12 cellular contexts compared by ENCODE assay signal in genomic region chr15:93024716-93025624, GRCh38.
DNase-seq lines count a peak whose midpoint lies in the region; ATAC-seq and TF ChIP-seq lines count a peak whose summit lies in the region.
"Had no signal": no experiment of that assay in that cellular context is flagged by ENCODE, and none has a peak within 500 bp of the region (broad histone marks: within the 10 kb centered on the region; RNA-seq: fewer than 3 reads in every experiment).

No MANE protein-coding gene starts in this region.

- no peaks in the 10 kb centered on the region for H3F3A ChIP-seq in PC-3 (ENCODE audit: low read length, unreplicated experiment)

- H3K9me3 ChIP-seq in PC-3 (ENCODE audit: low read length) (no peaks in the 10 kb centered on the region), skeletal muscle tissue (ENCODE audit: control insufficient read depth in 3 of 3, low read length in 3 of 3) (no peaks in the 10 kb centered on the region)
- H3K9me3 ChIP-seq: transverse colon had no signal

- H3K4me1 Mint-ChIP-seq in activated CD4-positive, alpha-beta T cell treated with anti-CD3 and anti-CD28 coated beads, Interleukin-2, amount 10 ng/mL, durations not matched to agents 7 days and 5 days, result peaks cover 66% of the 10 kb centered on the region
- H3K4me1 Mint-ChIP-seq in central memory CD8-positive, alpha-beta T cell, result peaks cover 67% of the 10 kb centered on the region
- H3K4me1 Mint-ChIP-seq in chondrocyte (ENCODE audit: low read depth), result peaks cover 45% of the 10 kb centered on the region

- POLR2A ChIA-PET in activated CD4-positive, alpha-beta T cell treated with anti-CD3 and anti-CD28 coated beads, Interleukin-2, amount 10 ng/mL, durations not matched to agents 7 days and 5 days (lab: Charles Lee), result no interaction called here
- POLR2A ChIA-PET in PC-3 (lab: Charles Lee; ENCODE audit: unreplicated experiment), result no interaction called here

- H3K4me3 ChIP-seq in PC-3 (ENCODE audit: low read length) (no peak overlapping the region), skeletal muscle tissue (ENCODE audit: low read length in 3 of 3) (no peak overlapping the region)
- H3K4me3 ChIP-seq: transverse colon had no signal

- no peaks in the 10 kb centered on the region for H3K9me2 ChIP-seq in PC-3 (replicated peaks; ENCODE audit: low read length)

- no peaks in the 10 kb centered on the region for H3K9me3 Mint-ChIP-seq in activated CD4-positive, alpha-beta T cell treated with anti-CD3 and anti-CD28 coated beads, Interleukin-2, amount 10 ng/mL, durations not matched to agents 7 days and 5 days
- H3K9me3 Mint-ChIP-seq in central memory CD8-positive, alpha-beta T cell, result no peaks in the 10 kb centered on the region
- no peaks in the 10 kb centered on the region for H3K9me3 Mint-ChIP-seq in chondrocyte (ENCODE audit: low read depth)

- ATAC-seq in PC-3 (no peak), GM19467 (IDR thresholded peaks at IDR 0.05; ENCODE audit: unreplicated experiment) (no peak)
- no peak for ATAC-seq in central memory CD8-positive, alpha-beta T cell (replicated peaks; ENCODE audit: extremely low read depth, poor library complexity, severe bottlenecking)
- ATAC-seq: SK-N-SH treated with all-trans-retinoic acid at 6 μM for 48 hours had no signal

- CTCF ChIA-PET in activated CD4-positive, alpha-beta T cell treated with anti-CD3 and anti-CD28 coated beads, Interleukin-2, amount 10 ng/mL, durations not matched to agents 7 days and 5 days (lab: Charles Lee), result interaction anchor here (1.0 to 2.2 kb wide), 4 partner anchors 10 to 310 kb away, joined by 3 to 5 read pairs (median 3); no protein-coding TSS in a partner anchor
- CTCF ChIA-PET in PC-3 (lab: Charles Lee), result no interaction called here

- BruUV-seq in PC-3 (replicated peaks; lab: Mats Ljungman, UMichigan), result TSS peak; percentile 25

- peaks cover 62% of the 10 kb centered on the region for H3K36me3 Mint-ChIP-seq in activated CD4-positive, alpha-beta T cell treated with anti-CD3 and anti-CD28 coated beads, Interleukin-2, amount 10 ng/mL, durations not matched to agents 7 days and 5 days (ENCODE audit: low read depth)
- peaks cover 72% of the 10 kb centered on the region for H3K36me3 Mint-ChIP-seq in central memory CD8-positive, alpha-beta T cell (ENCODE audit: insufficient read depth)
- peaks cover 62% of the 10 kb centered on the region for H3K36me3 Mint-ChIP-seq in chondrocyte (ENCODE audit: low read depth)

- H3K79me2 ChIP-seq in PC-3 (ENCODE audit: low read length), result peaks cover 7% of the 10 kb centered on the region; the same call in 1 of the 2 replicates

- H2AFZ ChIP-seq in PC-3 (ENCODE audit: low read length), result no peak overlapping the region

- no peaks in the 10 kb centered on the region for H4K20me1 ChIP-seq in PC-3 (ENCODE audit: low read length)

- H3K9ac ChIP-seq in PC-3 (ENCODE audit: low read length) (no peak overlapping the region), skeletal muscle tissue (ENCODE audit: low read depth in 1 of 3, low read length in 3 of 3) (peak overlapping the region in 1 of 3 donors; percentile 28)

- TF ChIP-seq CTCF in PC-3 (conservative IDR thresholded peaks at IDR 0.05; ENCODE audit: low read depth, low read length) (no peak), chondrocyte (IDR thresholded peaks at IDR 0.05) (no peak)

- intact Hi-C loops in PC-3 (cut with micrococcal nuclease), result no loop called here

- H3K36me3 ChIP-seq in PC-3 (ENCODE audit: low read depth, low read length) (peaks cover 61% of the 10 kb centered on the region), skeletal muscle tissue (ENCODE audit: control insufficient read depth in 3 of 3, insufficient read depth in 3 of 3, low read length in 3 of 3) (peaks cover 41 to 68% (median 44%) of the 10 kb centered on the region in 3 donors)

- H3K4me2 ChIP-seq in PC-3 (ENCODE audit: low read length), result no peak overlapping the region

- H3K27ac ChIP-seq in PC-3 (ENCODE audit: low read length) (no peak overlapping the region), skeletal muscle tissue (ENCODE audit: low read depth, low read length) (peak overlapping the region; percentile 93)
- H3K27ac ChIP-seq: transverse colon had no signal

- H3K27me3 ChIP-seq in PC-3 (ENCODE audit: low read length) (no peaks in the 10 kb centered on the region), skeletal muscle tissue (ENCODE audit: control insufficient read depth in 3 of 3, insufficient read depth in 3 of 3, low read length in 3 of 3) (no peaks in the 10 kb centered on the region)
- H3K27me3 ChIP-seq: transverse colon had no signal

- H3K4me1 ChIP-seq in PC-3 (ENCODE audit: insufficient read depth, low read length) (no peaks in the 10 kb centered on the region), skeletal muscle tissue (ENCODE audit: control insufficient read depth in 3 of 3, insufficient read depth in 3 of 3, low read length in 3 of 3) (peaks cover 52 to 67% (median 53%) of the 10 kb centered on the region in 3 donors)

- H3K27me3 Mint-ChIP-seq in activated CD4-positive, alpha-beta T cell treated with anti-CD3 and anti-CD28 coated beads, Interleukin-2, amount 10 ng/mL, durations not matched to agents 7 days and 5 days, result no peaks in the 10 kb centered on the region
- no peaks in the 10 kb centered on the region for H3K27me3 Mint-ChIP-seq in central memory CD8-positive, alpha-beta T cell
- no peaks in the 10 kb centered on the region for H3K27me3 Mint-ChIP-seq in chondrocyte (ENCODE audit: low read depth)

- no peak for DNase-seq in activated CD4-positive, alpha-beta T cell treated with anti-CD3 and anti-CD28 coated beads, Interleukin-2, amount 10 ng/mL, durations not matched to agents 7 days and 5 days
- no peak for DNase-seq in activated CD4-positive, alpha-beta T cell treated with anti-CD3 and anti-CD28 coated beads for 4 hours
- no peak for DNase-seq in PC-3
- DNase-seq in central memory CD8-positive, alpha-beta T cell (ENCODE audit: low spot score in 2 of 2), result no peak
- no peak for DNase-seq in effector CD4-positive, alpha-beta T cell
- DNase-seq in chondrocyte (ENCODE audit: low spot score), result no peak
- DNase-seq: mesenchymal stem cell, NCI-H146, transverse colon had no signal

- H3K27ac Mint-ChIP-seq in activated CD4-positive, alpha-beta T cell treated with anti-CD3 and anti-CD28 coated beads, Interleukin-2, amount 10 ng/mL, durations not matched to agents 7 days and 5 days, result peak overlapping the region; percentile 84
- peak overlapping the region; percentile 66 for H3K27ac Mint-ChIP-seq in central memory CD8-positive, alpha-beta T cell (ENCODE audit: low read depth)
- no peak overlapping the region for H3K27ac Mint-ChIP-seq in chondrocyte (ENCODE audit: unreplicated experiment)

- no peak overlapping the region for H3K4me3 Mint-ChIP-seq in activated CD4-positive, alpha-beta T cell treated with anti-CD3 and anti-CD28 coated beads, Interleukin-2, amount 10 ng/mL, durations not matched to agents 7 days and 5 days
- no peak overlapping the region for H3K4me3 Mint-ChIP-seq in central memory CD8-positive, alpha-beta T cell
- no peak overlapping the region for H3K4me3 Mint-ChIP-seq in chondrocyte (ENCODE audit: unreplicated experiment)
